Comparison of ENCODE assay signal across 25 cellular contexts in genomic region chr7:38432080-38432479, GRCh38.
A peak's percentile ranks its signal among the peaks of the same experiment; 100 is the strongest.
DNase-seq lines count a peak whose midpoint lies in the region; ATAC-seq, FAIRE-seq and TF ChIP-seq lines count a peak whose summit lies in the region.
"Had no signal": no experiment of that assay in that cellular context is flagged by ENCODE, and none has a peak within 500 bp of the region (broad histone marks: within the 10 kb centered on the region; RNA-seq: fewer than 3 reads in every experiment).

No MANE protein-coding gene starts in this region.

- no peaks in the 10 kb centered on the region for H3K9me1 ChIP-seq in K562 (ENCODE audit: control insufficient read depth, insufficient read depth, low read length)

- H3K79me2 ChIP-seq in HepG2 (ENCODE audit: insufficient read depth, low read length) (no peaks in the 10 kb centered on the region), K562 (ENCODE audit: control insufficient read depth, insufficient read depth, low read length) (no peaks in the 10 kb centered on the region)

- no peaks in the 10 kb centered on the region for H3K9me3 ChIP-seq in HepG2 (ENCODE audit: low read length)
- H3K9me3 ChIP-seq in right lobe of liver, result no peaks in the 10 kb centered on the region
- H3K9me3 ChIP-seq in K562 (replicated peaks; ENCODE audit: control insufficient read depth, insufficient read depth, low read depth, low read length), result no peaks in the 10 kb centered on the region
- H3K9me3 ChIP-seq: BE2C, BLaER1 had no signal

- H3K4me1 ChIP-seq in HepG2 (ENCODE audit: insufficient read depth, low read length) (no peaks in the 10 kb centered on the region), right lobe of liver (no peaks in the 10 kb centered on the region), K562 (replicated peaks in 1 of 2; ENCODE audit: control insufficient read depth in 2 of 2, insufficient read depth in 2 of 2, low read length in 2 of 2) (no peaks in the 10 kb centered on the region)
- H3K4me1 ChIP-seq: BE2C, BLaER1 had no signal

- TF ChIP-seq EP300 in HepG2 (IDR thresholded peaks at IDR 0.05; ENCODE audit: low read depth in 2 of 2, low read length in 2 of 2), result no peak
- TF ChIP-seq EP300 in HepG2 (CRISPR knock-in tag; IDR thresholded peaks at IDR 0.05; ENCODE audit: borderline replicate concordance), result no peak
- TF ChIP-seq EP300 in K562 (IDR thresholded peaks at IDR 0.05; ENCODE audit: low read length), result no peak

- no peak for TF ChIP-seq POLR2A in HepG2 (IDR thresholded peaks at IDR 0.05; ENCODE audit: insufficient read depth in 1 of 2, low read depth in 2 of 2, low read length in 2 of 2)
- TF ChIP-seq POLR2A in right lobe of liver (IDR thresholded peaks at IDR 0.05), result no peak
- TF ChIP-seq POLR2A in K562 (conservative IDR thresholded peaks at IDR 0.05), result no peak

- POLR2A ChIA-PET in HepG2 (lab: Yijun Ruan, JAX), result no interaction called here
- POLR2A ChIA-PET in K562 (lab: Yijun Ruan, JAX), result no interaction called here

- CTCF ChIA-PET in HepG2 (lab: Yijun Ruan, JAX; ENCODE audit: low intra/inter-chr PET ratio, low total read pairs) (no interaction called here), K562 (lab: Yijun Ruan, JAX; ENCODE audit: low intra/inter-chr PET ratio) (no interaction called here)

- FAIRE-seq in HepG2 (lab: Jason Lieb, UNC) (no peak), K562 (lab: Jason Lieb, UNC) (peak; percentile 26)
- FAIRE-seq: GM12878, GM12892, GM18507, GM19239 had no signal

- in situ Hi-C loops in HepG2 (cut with HindIII; ENCODE audit: extremely low pct_ligation_motif_present, low pct_unique_long_range_greater_than_20kb), result no loop called here
- in situ Hi-C loops in K562 (cut with MboI), result no loop called here

- H2AFZ ChIP-seq in HepG2 (ENCODE audit: low read length) (no peak overlapping the region), K562 (ENCODE audit: low read depth, low read length) (no peak overlapping the region)

- intact Hi-C loops in HepG2 (cut with micrococcal nuclease; ENCODE audit: unreplicated experiment) (loop anchor here (10.0 kb wide), 1 partner anchor 223 kb away; no protein-coding TSS in a partner anchor), right lobe of liver (cut with DNase I) (no loop called here), K562 (cut with micrococcal nuclease) (no loop called here)

- 3% methylated on average over 1 of the region's 1 CpG for WGBS in HepG2 (ENCODE audit: low lambda C conversion rate)
- WGBS in right lobe of liver (ENCODE audit: insufficient coverage, low coverage, low lambda C conversion rate, missing lambda C conversion rate), result 22% methylated on average over 1 of the region's 1 CpG
- WGBS in K562 (ENCODE audit: insufficient coverage, low coverage, missing lambda C conversion rate), result 0% methylated on average over 1 of the region's 1 CpG

- H3K4me2 ChIP-seq in HepG2 (ENCODE audit: low read depth, low read length) (no peak overlapping the region), K562 (ENCODE audit: insufficient read depth, low read length) (no peak overlapping the region)
- H3K4me2 ChIP-seq: BLaER1 had no signal

- TF ChIP-seq RAD21 in HepG2 (CRISPR knock-in tag; IDR thresholded peaks at IDR 0.05), result no peak
- TF ChIP-seq RAD21 in K562 (CRISPR knock-in tag; conservative IDR thresholded peaks at IDR 0.05 in 1 of 2, IDR thresholded peaks at IDR 0.05 in 1 of 2), result no peak

- TF ChIP-seq CTCF in HepG2 (CRISPR knock-in tag; IDR thresholded peaks at IDR 0.05), result no peak
- TF ChIP-seq CTCF in right lobe of liver (IDR thresholded peaks at IDR 0.05), result no peak
- no peak for TF ChIP-seq CTCF in K562 (IDR thresholded peaks at IDR 0.05 in 2 of 3, conservative IDR thresholded peaks at IDR 0.05 in 1 of 3; ENCODE audit: insufficient read depth in 2 of 3, low read depth in 1 of 3, low read length in 3 of 3)

- ATAC-seq in HepG2 (no peak), right lobe of liver (no peak), K562 (no peak), HG02798 (IDR thresholded peaks at IDR 0.05; ENCODE audit: poor library complexity, unreplicated experiment) (no peak), GM18868 (IDR thresholded peaks at IDR 0.05; ENCODE audit: unreplicated experiment) (no peak)
- ATAC-seq: GM12878 had no signal

- no peak overlapping the region for H3K9ac ChIP-seq in HepG2 (ENCODE audit: insufficient read depth, low read depth, low read length)
- no peak overlapping the region for H3K9ac ChIP-seq in K562 (ENCODE audit: insufficient read depth in 1 of 2, low read depth in 2 of 2, low read length in 2 of 2)
- H3K9ac ChIP-seq: BLaER1 had no signal

- no peak overlapping the region for H3K4me3 ChIP-seq in HepG2 (replicated peaks in 1 of 3; ENCODE audit: insufficient read depth in 1 of 3, low read depth in 2 of 3, low read length in 3 of 3)
- H3K4me3 ChIP-seq in right lobe of liver, result no peak overlapping the region
- no peak overlapping the region for H3K4me3 ChIP-seq in K562
- H3K4me3 ChIP-seq: BLaER1, GM12878 had no signal

- H3K36me3 ChIP-seq in HepG2 (replicated peaks in 1 of 2; ENCODE audit: control insufficient read depth in 1 of 2, insufficient read depth in 2 of 2, low read length in 2 of 2) (no peaks in the 10 kb centered on the region), right lobe of liver (no peaks in the 10 kb centered on the region), K562 (ENCODE audit: control insufficient read depth, insufficient read depth, low read length) (no peaks in the 10 kb centered on the region)
- H3K36me3 ChIP-seq: BE2C, BLaER1 had no signal

- H4K20me1 ChIP-seq in HepG2 (ENCODE audit: insufficient read depth, low read length) (no peaks in the 10 kb centered on the region), K562 (replicated peaks; ENCODE audit: control insufficient read depth, insufficient read depth, low read length) (no peaks in the 10 kb centered on the region; the same call in 1 of the 2 replicates)
- H4K20me1 ChIP-seq: BLaER1 had no signal

- no TSS peak for BruUV-seq in HepG2 (replicated peaks; lab: Mats Ljungman, UMichigan)
- BruUV-seq in K562 (replicated peaks; lab: Mats Ljungman, UMichigan), result no TSS peak

- H3K27me3 ChIP-seq in HepG2 (ENCODE audit: control insufficient read depth in 1 of 2, insufficient read depth in 2 of 2, low read length in 2 of 2) (no peaks in the 10 kb centered on the region), right lobe of liver (no peaks in the 10 kb centered on the region), K562 (ENCODE audit: control insufficient read depth in 2 of 2, insufficient read depth in 2 of 2, low read length in 2 of 2) (peaks cover 0 to 7% of the 10 kb centered on the region in 2 experiments; a peak in 1 of 5 replicates)
- H3K27me3 ChIP-seq: BE2C, BLaER1 had no signal

- no peak for DNase-seq in HepG2 (ENCODE audit: low spot score)
- DNase-seq in right lobe of liver, result no peak
- DNase-seq in K562 (ENCODE audit: extremely low read depth in 1 of 4, low spot score in 3 of 4), result no peak
- DNase-seq: ACHN; BE2C; C1 segment of cervical spinal cord; CD4-positive, alpha-beta memory T cell; CD4-positive, CD25-positive, alpha-beta regulatory T cell; CD8-positive, alpha-beta memory T cell; COR-L47; DMS 273 treated with DMSO at 0.1 percent for 48 hours; DMS153; DMS53; DMS79; DND-41; EL; GDM1 had no signal

- no peak overlapping the region for H3K27ac ChIP-seq in HepG2 (ENCODE audit: extremely low read length, insufficient read depth, low read length)
- H3K27ac ChIP-seq in right lobe of liver, result no peak overlapping the region
- H3K27ac ChIP-seq in K562 (ENCODE audit: extremely low read depth, low read depth, low read length), result no peak overlapping the region
- H3K27ac ChIP-seq: 22Rv1, BLaER1 had no signal

TF ChIP-seq in HepG2, 621 proteins besides CTCF, POLR2A, EP300 and RAD21:
- TF ChIP-seq MAFK (conservative IDR thresholded peaks at IDR 0.05 in 1 of 2, IDR thresholded peaks at IDR 0.05 in 1 of 2; ENCODE audit: low read length in 2 of 2) (peak; percentile 91 to 96), TGIF2 (CRISPR knock-in tag; IDR thresholded peaks at IDR 0.05) (no peak), MAFF (IDR thresholded peaks at IDR 0.05; ENCODE audit: low read depth, low read length) (peak; percentile 95)

TF ChIP-seq in K562, 482 proteins besides CTCF, POLR2A, EP300 and RAD21:
- no peak for TF ChIP-seq ARID3B (CRISPR knock-in tag; IDR thresholded peaks at IDR 0.05; ENCODE audit: borderline replicate concordance)
- TF ChIP-seq C11orf30 (IDR thresholded peaks at IDR 0.05; ENCODE audit: low read depth), result peak; percentile 77
- TF ChIP-seq MAFG (tag; conservative IDR thresholded peaks at IDR 0.05), result peak; percentile 75
- peak; percentile 85 for TF ChIP-seq MAFK (IDR thresholded peaks at IDR 0.05; ENCODE audit: low read length)
- peak; percentile 90 for TF ChIP-seq ZNF316 (IDR thresholded peaks at IDR 0.05)
- TF ChIP-seq MAFF (IDR thresholded peaks at IDR 0.05; ENCODE audit: low read length), result peak; percentile 86

Comparison
In these comparisons a context has a peak if more than half of its experiments do, and no peak if none do; other contexts are left out.
1. Of the 241 proteins assayed by ChIP-seq in both HepG2 and K562: peak only in HepG2: none; only in K562: MAFG; in both: MAFF and MAFK; in neither: 238.